ENCODE assay signal across 8 cellular contexts in the genomic region with DNA sequence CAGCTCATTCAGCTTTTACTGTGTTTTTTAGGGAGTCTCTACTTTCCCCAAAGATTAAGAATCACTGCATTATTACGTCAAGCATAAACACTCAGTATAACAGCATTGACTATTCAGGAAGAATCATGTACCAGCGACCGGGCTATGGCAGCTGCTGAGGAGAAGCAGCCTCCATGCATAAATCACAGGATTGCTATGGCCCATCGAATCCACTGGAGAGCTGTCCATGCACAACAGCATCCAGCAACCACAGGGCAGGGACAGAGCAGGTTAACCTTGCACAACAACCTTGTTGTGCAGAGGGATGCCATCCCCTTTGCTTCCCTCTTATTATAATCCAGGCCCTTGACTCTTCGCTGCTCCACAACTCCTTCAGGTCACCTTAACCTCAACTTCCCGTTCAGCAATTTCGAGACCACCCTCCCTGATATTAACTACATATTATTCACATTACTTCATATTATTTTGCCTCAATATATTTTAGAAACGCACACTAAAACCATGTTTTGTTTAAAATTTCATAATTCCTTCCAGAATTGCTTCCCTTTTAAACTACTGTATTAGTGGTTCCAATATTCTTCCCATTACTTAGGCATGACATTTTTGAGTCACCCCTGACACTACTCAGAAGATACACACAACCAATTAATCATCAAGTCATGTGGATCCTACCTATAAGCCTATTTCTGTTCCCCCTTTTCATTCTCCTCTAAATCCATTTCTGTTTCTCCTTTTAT. TPM values are rescaled to one million over a fixed set of nuclear protein-coding genes. Genes with fewer than 3 reads are reported as not detected.
DNase-seq lines count a peak whose midpoint lies in the region; ATAC-seq and TF ChIP-seq lines count a peak whose summit lies in the region.

No MANE protein-coding gene starts in this region.

- peak overlapping the region; percentile 94 for H3K27ac ChIP-seq in SK-N-MC

- peaks cover 66% of the 10 kb centered on the region for H3K36me3 Mint-ChIP-seq in activated CD4-positive, alpha-beta T cell treated with anti-CD3 and anti-CD28 coated beads for 36 hours (ENCODE audit: low read depth)

- H3K4me1 ChIP-seq in skeletal muscle satellite cell (ENCODE audit: control insufficient read depth, insufficient read depth, low read length) = peaks cover 24% of the 10 kb centered on the region

- H3K27me3 ChIP-seq in skeletal muscle satellite cell (ENCODE audit: control insufficient read depth, insufficient read depth, low read length) = no peaks in the 10 kb centered on the region

- H3K9me3 ChIP-seq in SK-N-MC (ENCODE audit: low read depth, low read length) (no peaks in the 10 kb centered on the region), skeletal muscle satellite cell (replicated peaks; ENCODE audit: low read length) (no peaks in the 10 kb centered on the region)

- no peaks in the 10 kb centered on the region for H3K27me3 Mint-ChIP-seq in activated CD4-positive, alpha-beta T cell treated with anti-CD3 and anti-CD28 coated beads for 36 hours

- peak; percentile 2 for TF ChIP-seq CTCF in fibroblast of villous mesenchyme (IDR thresholded peaks at IDR 0.05; ENCODE audit: insufficient read depth, low read depth, low read length)

- H3K9ac ChIP-seq in SK-N-MC (ENCODE audit: insufficient read length) (peak overlapping the region; percentile 98), skeletal muscle satellite cell (ENCODE audit: low read depth, low read length) (peak overlapping the region; percentile 91)

- H3K4me1 Mint-ChIP-seq in activated CD4-positive, alpha-beta T cell treated with anti-CD3 and anti-CD28 coated beads for 36 hours = peaks cover 60% of the 10 kb centered on the region

- peak overlapping the region; percentile 98 for H3K27ac Mint-ChIP-seq in activated CD4-positive, alpha-beta T cell treated with anti-CD3 and anti-CD28 coated beads for 36 hours

- peak overlapping the region; percentile 87 for H3K4me3 Mint-ChIP-seq in activated CD4-positive, alpha-beta T cell treated with anti-CD3 and anti-CD28 coated beads for 36 hours

- no peaks in the 10 kb centered on the region for H3K9me3 Mint-ChIP-seq in activated CD4-positive, alpha-beta T cell treated with anti-CD3 and anti-CD28 coated beads for 36 hours (ENCODE audit: low read depth)

- no peak for ATAC-seq in activated CD4-positive, alpha-beta T cell treated with anti-CD3 and anti-CD28 coated beads for 36 hours
- ATAC-seq in HG02938 (IDR thresholded peaks at IDR 0.05; ENCODE audit: unreplicated experiment) = no peak

- H3K36me3 ChIP-seq in SK-N-MC (ENCODE audit: insufficient read depth, low read length) (peaks cover 66% of the 10 kb centered on the region), skeletal muscle satellite cell (ENCODE audit: insufficient read depth, low read length) (peaks cover 27% of the 10 kb centered on the region)

- peak; percentile 15 for DNase-seq in activated CD4-positive, alpha-beta T cell treated with anti-CD3 and anti-CD28 coated beads for 36 hours
- no peak for DNase-seq in activated CD4-positive, alpha-beta T cell treated with anti-CD3 and anti-CD28 coated beads, Interleukin-2, amount 50 U/mL, for 48 hours
- no peak for DNase-seq in SK-N-MC (ENCODE audit: low read depth, low spot score)
- peak; percentile 29 for DNase-seq in fibroblast of villous mesenchyme (ENCODE audit: low read depth)
- DNase-seq in NCI-H2227 (lab: John Stamatoyannopoulos, UW; ENCODE audit: unreplicated experiment) = no peak
- DNase-seq in effector CD8-positive, alpha-beta T cell (lab: John Stamatoyannopoulos, UW) = no peak

- POLR2A ChIA-PET in activated CD4-positive, alpha-beta T cell treated with anti-CD3 and anti-CD28 coated beads for 36 hours (lab: Charles Lee) = interaction anchor here (0.6 to 1.6 kb wide), 4 partner anchors 10 to 41 kb away, joined by 3 to 5 read pairs (median 4); no protein-coding TSS in a partner anchor

- peak overlapping the region; percentile 88 for H3K4me2 ChIP-seq in skeletal muscle satellite cell (ENCODE audit: low read length)

- intact Hi-C loops in activated CD4-positive, alpha-beta T cell treated with anti-CD3 and anti-CD28 coated beads for 36 hours (cut with DNase I, micrococcal nuclease) = loop anchor here (1.0 to 10.0 kb wide), 9 partner anchors 33 to 1162 kb away; partner anchors contain the start of genes CENPP (in 2 of the 2), NOL8 (in 2 of the 2), BICD2 (in 1 of the 2) and CARD19 (in 1 of the 2)

- H3K4me3 ChIP-seq in SK-N-MC (peak overlapping the region; percentile 83), fibroblast of villous mesenchyme (ENCODE audit: low read depth, low read length) (peak overlapping the region; percentile 96), skeletal muscle satellite cell (ENCODE audit: low read length) (peak overlapping the region; percentile 88)

- CTCF ChIA-PET in activated CD4-positive, alpha-beta T cell treated with anti-CD3 and anti-CD28 coated beads for 36 hours (lab: Charles Lee) = interaction anchor here (1.0 to 1.7 kb wide), 3 partner anchors 10 to 14 kb away, joined by 3 to 4 read pairs (median 3); no protein-coding TSS in a partner anchor

RNA-seq across cellular contexts. Expression of gene IARS1, which starts 1.0 kb away (rescaled TPM):
- total RNA-seq in activated CD4-positive, alpha-beta T cell treated with anti-CD3 and anti-CD28 coated beads for 36 hours = 100 to 1,000 TPM; 261 to 286 TPM
- total RNA-seq in fibroblast of villous mesenchyme = 377 and 457 TPM in 2 replicates
- 278 and 331 TPM in 2 replicates for total RNA-seq in skeletal muscle satellite cell (2012; rRNA removed)

RNA-seq across cellular contexts. Expression of gene NOL8, which starts 32.6 kb away (rescaled TPM):
- total RNA-seq in activated CD4-positive, alpha-beta T cell treated with anti-CD3 and anti-CD28 coated beads for 36 hours = 10 to 100 TPM; 57.7 to 80.2 TPM
- total RNA-seq in fibroblast of villous mesenchyme = 24.2 and 25.4 TPM in 2 replicates
- total RNA-seq in skeletal muscle satellite cell (2012; rRNA removed) = 21.8 and 29.2 TPM in 2 replicates

RNA-seq across cellular contexts. Expression of gene CENPP, which starts 33.2 kb away (rescaled TPM):
- 10 to 100 TPM; 22.8 to 32.3 TPM for total RNA-seq in activated CD4-positive, alpha-beta T cell treated with anti-CD3 and anti-CD28 coated beads for 36 hours
- total RNA-seq in fibroblast of villous mesenchyme = 2.2 and 2.6 TPM in 2 replicates
- 4.2 and 6.1 TPM in 2 replicates for total RNA-seq in skeletal muscle satellite cell (2012; rRNA removed)

Comparison
In these comparisons a context has a peak if more than half of its experiments do, and no peak if none do; other contexts are left out.
1. DNase-seq: peak in activated CD4-positive, alpha-beta T cell treated with anti-CD3 and anti-CD28 coated beads for 36 hours (single experiment) and fibroblast of villous mesenchyme (single experiment); none in activated CD4-positive, alpha-beta T cell treated with anti-CD3 and anti-CD28 coated beads, Interleukin-2, amount 50 U/mL, for 48 hours (0 of 2), SK-N-MC (single experiment), NCI-H2227 (single experiment) and effector CD8-positive, alpha-beta T cell (single experiment).
2. Peak in every context shown above with its lines, with median percentiles within 50 percentile points of each other: H3K4me3 ChIP-seq.